ENCODE assay signal across 17 cellular contexts in genomic region chr7:6153646-6154541, GRCh38. TPM values are rescaled to one million over a fixed set of nuclear protein-coding genes. Genes with fewer than 3 reads are reported as not detected.
DNase-seq lines count a peak whose midpoint lies in the region; ATAC-seq and TF ChIP-seq lines count a peak whose summit lies in the region.
"Had no signal": no experiment of that assay in that cellular context is flagged by ENCODE, and none has a peak within 500 bp of the region (broad histone marks: within the 10 kb centered on the region; RNA-seq: fewer than 3 reads in every experiment).

No MANE protein-coding gene starts in this region.

- no peak overlapping the region for H3K27ac Mint-ChIP-seq in naive thymus-derived CD4-positive, alpha-beta T cell
- H3K27ac Mint-ChIP-seq: B cell; CD4-positive, alpha-beta memory T cell had no signal

- intact Hi-C loops in right cardiac atrium (cut with DNase I), result no loop called here
- intact Hi-C loops in heart left ventricle (cut with DNase I), result no loop called here
- intact Hi-C loops in naive thymus-derived CD4-positive, alpha-beta T cell (cut with micrococcal nuclease), result no loop called here
- intact Hi-C loops in testis (cut with DNase I; ENCODE audit: low total_unique reads), result loop anchor here (10.0 kb wide), 1 partner anchor 171 kb away; no protein-coding TSS in a partner anchor

- H3K36me3 Mint-ChIP-seq in naive thymus-derived CD4-positive, alpha-beta T cell, result peaks cover 5 to 65% (median 36%) of the 10 kb centered on the region in 5 donors

- H3K36me3 ChIP-seq in heart left ventricle, result peaks cover 6 to 100% (median 98%) of the 10 kb centered on the region in 9 donors
- H3K36me3 ChIP-seq in iPS DF 6.9 (ENCODE audit: control insufficient read depth, insufficient read depth, low read length), result peaks cover 42% of the 10 kb centered on the region
- peaks cover 0 to 93% (median 10%) of the 10 kb centered on the region in 3 experiments for H3K36me3 ChIP-seq in naive thymus-derived CD4-positive, alpha-beta T cell (ENCODE audit: control insufficient read depth in 2 of 3, insufficient read depth in 3 of 3, low read length in 3 of 3)
- no peaks in the 10 kb centered on the region for H3K36me3 ChIP-seq in testis (ENCODE audit: low read depth, missing control alignments)

- no peak for TF ChIP-seq POLR2A in heart left ventricle (IDR thresholded peaks at IDR 0.05)
- no peak for TF ChIP-seq POLR2A in testis (IDR thresholded peaks at IDR 0.05)

- H3K9me3 ChIP-seq in right cardiac atrium (ENCODE audit: control insufficient read depth, low read length), result no peaks in the 10 kb centered on the region
- no peaks in the 10 kb centered on the region for H3K9me3 ChIP-seq in heart left ventricle
- no peaks in the 10 kb centered on the region for H3K9me3 ChIP-seq in iPS DF 6.9 (ENCODE audit: control insufficient read depth, insufficient read depth, low read length)
- no peaks in the 10 kb centered on the region for H3K9me3 ChIP-seq in naive thymus-derived CD4-positive, alpha-beta T cell (ENCODE audit: control insufficient read depth in 2 of 3, low read length in 3 of 3)
- no peaks in the 10 kb centered on the region for H3K9me3 ChIP-seq in testis

- no peak for DNase-seq in right cardiac atrium
- DNase-seq in heart left ventricle, result no peak
- no peak for DNase-seq in iPS DF 6.9 (ENCODE audit: low read depth, low spot score)
- DNase-seq in naive thymus-derived CD4-positive, alpha-beta T cell, result no peak
- DNase-seq in testis, result no peak
- DNase-seq in medulla oblongata (ENCODE audit: extremely low spot score), result no peak
- DNase-seq in AML-193 (lab: John Stamatoyannopoulos, UW), result no peak
- DNase-seq in inferior parietal cortex (ENCODE audit: extremely low spot score), result no peak
- DNase-seq: ACHN; C1 segment of cervical spinal cord; CD4-positive, alpha-beta memory T cell; COR-L47; DND-41; GDM1 had no signal

- H3K27me3 Mint-ChIP-seq in naive thymus-derived CD4-positive, alpha-beta T cell, result no peaks in the 10 kb centered on the region
- H3K27me3 Mint-ChIP-seq: B cell; CD4-positive, alpha-beta memory T cell had no signal

- H3K27ac ChIP-seq in right cardiac atrium (ENCODE audit: low read length) (no peak overlapping the region), heart left ventricle (no peak overlapping the region), iPS DF 6.9 (ENCODE audit: low read length) (no peak overlapping the region), testis (no peak overlapping the region)
- H3K27ac ChIP-seq in naive thymus-derived CD4-positive, alpha-beta T cell (ENCODE audit: low read depth, low read length), result no peak overlapping the region
- H3K27ac ChIP-seq: HL-60 had no signal

- ATAC-seq in right cardiac atrium (peak; percentile 5 to 20), heart left ventricle (no peak)
- peak; percentile 27 for ATAC-seq in naive thymus-derived CD4-positive, alpha-beta T cell
- ATAC-seq: HCT116 had no signal

- H3K4me3 ChIP-seq in right cardiac atrium (ENCODE audit: low read length) (no peak overlapping the region), heart left ventricle (no peak overlapping the region), iPS DF 6.9 (ENCODE audit: low read length) (peak overlapping the region; percentile 36; the same call in 1 of the 2 replicates), testis (peak overlapping the region; percentile 14 to 18)
- H3K4me3 ChIP-seq in naive thymus-derived CD4-positive, alpha-beta T cell (ENCODE audit: low read length), result no peak overlapping the region

- H3K4me3 Mint-ChIP-seq in naive thymus-derived CD4-positive, alpha-beta T cell, result no peak overlapping the region
- H3K4me3 Mint-ChIP-seq: B cell; CD4-positive, alpha-beta memory T cell had no signal

- POLR2A ChIA-PET in naive thymus-derived CD4-positive, alpha-beta T cell (lab: Charles Lee), result no interaction called here

- H3K4me1 Mint-ChIP-seq in naive thymus-derived CD4-positive, alpha-beta T cell, result no peaks in the 10 kb centered on the region
- H3K4me1 Mint-ChIP-seq: B cell; CD4-positive, alpha-beta memory T cell had no signal

- H3K27me3 ChIP-seq in right cardiac atrium (ENCODE audit: control insufficient read depth, insufficient read depth), result no peaks in the 10 kb centered on the region
- no peaks in the 10 kb centered on the region for H3K27me3 ChIP-seq in heart left ventricle
- H3K27me3 ChIP-seq in iPS DF 6.9 (ENCODE audit: control insufficient read depth, insufficient read depth, low read length), result no peaks in the 10 kb centered on the region
- H3K27me3 ChIP-seq in naive thymus-derived CD4-positive, alpha-beta T cell (ENCODE audit: control insufficient read depth in 2 of 2, insufficient read depth in 2 of 2, low read length in 2 of 2), result no peaks in the 10 kb centered on the region
- no peaks in the 10 kb centered on the region for H3K27me3 ChIP-seq in testis

- 89% methylated on average over 91 of the region's 91 CpGs for WGBS in right cardiac atrium
- WGBS in heart left ventricle, 4 donors, result 90 to 93% (median 91%) methylated on average over 73 to 91 of the region's 91 CpGs
- WGBS in iPS DF 6.9 (ENCODE audit: insufficient coverage, insufficient read length), result no CpG with 5 or more reads among the region's 91 CpGs
- 50 to 78% methylated on average over 10 to 88 of the region's 91 CpGs for WGBS in testis, 2 donors

- TF ChIP-seq CTCF in heart left ventricle (IDR thresholded peaks at IDR 0.05), result no peak
- no peak for TF ChIP-seq CTCF in testis (IDR thresholded peaks at IDR 0.05)

- H3K4me1 ChIP-seq in right cardiac atrium (ENCODE audit: control insufficient read depth, insufficient read depth, low read length) (no peaks in the 10 kb centered on the region), heart left ventricle (no peaks in the 10 kb centered on the region), iPS DF 6.9 (ENCODE audit: control insufficient read depth, insufficient read depth, low read length) (no peaks in the 10 kb centered on the region), testis (no peaks in the 10 kb centered on the region)
- H3K4me1 ChIP-seq in naive thymus-derived CD4-positive, alpha-beta T cell (ENCODE audit: control insufficient read depth in 2 of 2, insufficient read depth in 2 of 2, low read length in 2 of 2), result no peaks in the 10 kb centered on the region

- no peaks in the 10 kb centered on the region for H3K9me3 Mint-ChIP-seq in naive thymus-derived CD4-positive, alpha-beta T cell
- H3K9me3 Mint-ChIP-seq: CD4-positive, alpha-beta memory T cell had no signal

- CTCF ChIA-PET in naive thymus-derived CD4-positive, alpha-beta T cell (lab: Charles Lee), result no interaction called here

RNA-seq across cellular contexts. Expression of gene USP42, which starts 49.1 kb away (rescaled TPM):
- total RNA-seq in right cardiac atrium (1 to 10 TPM; 4.5 to 6.8 (median 5.4) TPM), heart left ventricle (1 to 10 TPM; 3.7 to 6.9 (median 4.9) TPM), testis (10 to 100 TPM; 35.1 to 47.2 TPM)
- polyA plus RNA-seq in right cardiac atrium (2.2 TPM), heart left ventricle (1 to 10 TPM; 2.0 to 3.7 TPM), testis (ENCODE audit: insufficient read depth, low read depth, low replicate concordance) (39.3 TPM)
- total RNA-seq in naive thymus-derived CD4-positive, alpha-beta T cell, result 10 to 100 TPM; 17.5 to 27.7 (median 18.1) TPM
- 10 to 100 TPM in 1 of 2 donors, 1 to 10 TPM in 1; 7.4 to 18.0 TPM for polyA plus RNA-seq in naive thymus-derived CD4-positive, alpha-beta T cell

Comparison
In these comparisons a context has a peak if more than half of its experiments do, and no peak if none do; other contexts are left out.
1. ATAC-seq: peak in right cardiac atrium (2 of 2) and naive thymus-derived CD4-positive, alpha-beta T cell (single experiment); none in heart left ventricle (0 of 4).
2. H3K4me3 ChIP-seq: peak in iPS DF 6.9 (single experiment) and testis (2 of 2); none in right cardiac atrium (single experiment), heart left ventricle (0 of 12) and naive thymus-derived CD4-positive, alpha-beta T cell (single experiment).